ENCODE assay signal across 9 cellular contexts in the genomic region with DNA sequence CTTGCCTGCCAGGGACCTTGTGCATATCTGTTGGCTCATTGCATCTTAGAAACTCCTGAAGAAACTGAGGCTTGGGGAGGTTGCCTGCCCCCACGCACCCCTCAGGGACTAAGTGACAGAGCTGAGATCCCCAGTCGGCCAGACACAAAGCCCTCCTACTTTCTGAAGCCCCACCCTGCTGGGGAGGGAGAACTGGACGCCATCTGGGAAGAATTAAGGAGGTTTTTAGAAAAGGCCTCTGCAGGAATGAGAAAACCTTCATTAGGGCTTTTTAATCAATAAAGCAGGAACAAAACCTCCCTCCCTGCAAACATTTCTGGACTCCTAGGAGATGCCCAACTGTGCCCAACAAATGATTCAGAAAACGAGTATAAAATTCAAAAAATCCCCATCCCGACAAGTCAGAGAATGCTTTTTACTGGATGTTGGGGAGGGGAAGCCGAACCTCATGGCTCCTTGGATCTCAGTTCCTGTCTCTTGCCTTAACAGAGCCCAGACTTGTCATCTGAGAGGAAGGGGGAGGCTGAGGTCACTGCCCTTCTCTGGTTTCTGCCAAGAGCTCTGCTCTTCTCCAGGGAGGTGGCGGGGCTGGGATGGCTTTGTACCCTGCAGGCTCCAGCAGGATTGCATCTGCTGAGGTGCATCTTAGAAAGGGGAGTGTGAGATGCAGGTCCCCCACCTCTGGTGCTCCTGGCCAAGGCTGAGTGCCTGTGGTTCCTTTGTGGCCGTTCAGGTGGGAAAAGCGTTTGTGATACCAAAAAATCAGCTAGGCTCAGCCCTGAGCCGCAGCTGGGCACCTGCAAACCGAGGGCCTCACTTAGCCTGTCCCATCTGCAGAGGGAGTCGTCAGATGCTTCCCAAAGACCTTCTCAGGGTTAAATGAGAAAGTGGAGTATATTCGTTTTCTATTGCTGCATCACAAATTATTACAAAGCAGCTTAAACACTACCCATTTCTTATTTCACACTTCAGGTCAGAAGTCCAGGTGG.
A peak's percentile ranks its signal among the peaks of the same experiment; 100 is the strongest.
DNase-seq lines count a peak whose midpoint lies in the region; ATAC-seq and TF ChIP-seq lines count a peak whose summit lies in the region.
"Had no signal": no experiment of that assay in that cellular context is flagged by ENCODE, and none has a peak within 500 bp of the region (broad histone marks: within the 10 kb centered on the region; RNA-seq: fewer than 3 reads in every experiment).

No MANE protein-coding gene starts in this region.

- DNase-seq in AG20443 (ENCODE audit: low spot score) (peak; percentile 63), Panc1 (ENCODE audit: low read depth, low spot score) (no peak), fibroblast of peridontal ligament (ENCODE audit: extremely low read depth) (peak; percentile 78)
- DNase-seq in activated naive CD4-positive, alpha-beta T cell treated with anti-CD3 and anti-CD28 coated beads for 36 hours = no peak
- no peak for DNase-seq in naive thymus-derived CD4-positive, alpha-beta T cell

- no peak overlapping the region for H3K4me3 Mint-ChIP-seq in activated naive CD4-positive, alpha-beta T cell treated with anti-CD3 and anti-CD28 coated beads for 36 hours
- H3K4me3 Mint-ChIP-seq in naive thymus-derived CD4-positive, alpha-beta T cell = peak overlapping the region in 1 of 10 donors; percentile 12
- H3K4me3 Mint-ChIP-seq: central memory CD8-positive, alpha-beta T cell had no signal

- H3K27ac Mint-ChIP-seq in activated naive CD4-positive, alpha-beta T cell treated with anti-CD3 and anti-CD28 coated beads for 36 hours = no peak overlapping the region
- peak overlapping the region in 3 of 9 donors; percentile 8 to 41 (median 34) for H3K27ac Mint-ChIP-seq in naive thymus-derived CD4-positive, alpha-beta T cell

- H3K4me3 ChIP-seq in Panc1 (ENCODE audit: low read depth in 2 of 2, low read length in 2 of 2) (no peak overlapping the region), neuron (ENCODE audit: low read length) (no peak overlapping the region)
- no peak overlapping the region for H3K4me3 ChIP-seq in naive thymus-derived CD4-positive, alpha-beta T cell (ENCODE audit: low read length)

- ATAC-seq in Panc1 = no peak
- no peak for ATAC-seq in GM21528 (IDR thresholded peaks at IDR 0.05; ENCODE audit: low FRiP score, unreplicated experiment)
- no peak for ATAC-seq in GM18517 (IDR thresholded peaks at IDR 0.05; ENCODE audit: unreplicated experiment)
- no peak for ATAC-seq in naive thymus-derived CD4-positive, alpha-beta T cell

- CTCF ChIA-PET in Panc1 (lab: Charles Lee) = no interaction called here
- CTCF ChIA-PET in activated naive CD4-positive, alpha-beta T cell treated with anti-CD3 and anti-CD28 coated beads for 36 hours (lab: Charles Lee) = no interaction called here
- CTCF ChIA-PET in naive thymus-derived CD4-positive, alpha-beta T cell (lab: Charles Lee) = no interaction called here

- POLR2A ChIA-PET in Panc1 (lab: Charles Lee) = no interaction called here
- POLR2A ChIA-PET in naive thymus-derived CD4-positive, alpha-beta T cell (lab: Charles Lee) = interaction anchor here (0.9 kb wide), 1 partner anchor 50 kb away, joined by 3 read pairs; no protein-coding TSS in a partner anchor

- H3K36me3 ChIP-seq in Panc1 (ENCODE audit: control insufficient read depth, insufficient read depth, low read length) (no peaks in the 10 kb centered on the region), neuron (ENCODE audit: insufficient read depth, low read length) (no peaks in the 10 kb centered on the region)
- no peaks in the 10 kb centered on the region for H3K36me3 ChIP-seq in naive thymus-derived CD4-positive, alpha-beta T cell (ENCODE audit: control insufficient read depth in 2 of 3, insufficient read depth in 3 of 3, low read length in 3 of 3)

- H3K27me3 ChIP-seq in Panc1 (ENCODE audit: control insufficient read depth, insufficient read depth, low read length) (no peaks in the 10 kb centered on the region), neuron (ENCODE audit: insufficient read depth, low read length) (no peaks in the 10 kb centered on the region)
- no peaks in the 10 kb centered on the region for H3K27me3 ChIP-seq in naive thymus-derived CD4-positive, alpha-beta T cell (ENCODE audit: control insufficient read depth in 2 of 2, insufficient read depth in 2 of 2, low read length in 2 of 2)

- H3K27me3 Mint-ChIP-seq in activated naive CD4-positive, alpha-beta T cell treated with anti-CD3 and anti-CD28 coated beads for 36 hours (ENCODE audit: low read depth) = no peaks in the 10 kb centered on the region
- peaks cover 0 to 1% (median 0%) of the 10 kb centered on the region in 5 donors for H3K27me3 Mint-ChIP-seq in naive thymus-derived CD4-positive, alpha-beta T cell
- H3K27me3 Mint-ChIP-seq: central memory CD8-positive, alpha-beta T cell had no signal

- H3K27ac ChIP-seq in Panc1 (ENCODE audit: low read length) = 0 out of 2 replicates have a peak overlapping the region, but pooled peaks have one; percentile 24
- no peak overlapping the region for H3K27ac ChIP-seq in naive thymus-derived CD4-positive, alpha-beta T cell (ENCODE audit: low read depth, low read length)

- no peaks in the 10 kb centered on the region for H3K36me3 Mint-ChIP-seq in activated naive CD4-positive, alpha-beta T cell treated with anti-CD3 and anti-CD28 coated beads for 36 hours (ENCODE audit: low read depth)
- H3K36me3 Mint-ChIP-seq in naive thymus-derived CD4-positive, alpha-beta T cell = peaks cover 0 to 3% (median 0%) of the 10 kb centered on the region in 5 donors

- no peak for TF ChIP-seq CTCF in Panc1 (IDR thresholded peaks at IDR 0.05)

- in situ Hi-C loops in Panc1 (cut with HindIII; ENCODE audit: low pct_unique_long_range_greater_than_20kb, low sequenced_read_pairs) = no loop called here

- H3K4me1 Mint-ChIP-seq in activated naive CD4-positive, alpha-beta T cell treated with anti-CD3 and anti-CD28 coated beads for 36 hours (ENCODE audit: low read depth) = peaks cover 17% of the 10 kb centered on the region
- H3K4me1 Mint-ChIP-seq in naive thymus-derived CD4-positive, alpha-beta T cell = peaks cover 9 to 38% (median 36%) of the 10 kb centered on the region in 7 donors

- H3K4me1 ChIP-seq in Panc1 (ENCODE audit: control insufficient read depth, insufficient read depth, low read length) (peaks cover 42% of the 10 kb centered on the region), neuron (ENCODE audit: insufficient read depth, low read length) (peaks cover 31% of the 10 kb centered on the region)
- H3K4me1 ChIP-seq in naive thymus-derived CD4-positive, alpha-beta T cell (ENCODE audit: control insufficient read depth in 2 of 2, insufficient read depth in 2 of 2, low read length in 2 of 2) = no peaks in the 10 kb centered on the region

- H3K9me3 Mint-ChIP-seq in activated naive CD4-positive, alpha-beta T cell treated with anti-CD3 and anti-CD28 coated beads for 36 hours = no peaks in the 10 kb centered on the region
- H3K9me3 Mint-ChIP-seq in naive thymus-derived CD4-positive, alpha-beta T cell = no peaks in the 10 kb centered on the region
- H3K9me3 Mint-ChIP-seq: central memory CD8-positive, alpha-beta T cell had no signal

- intact Hi-C loops in Panc1 (cut with micrococcal nuclease; ENCODE audit: unreplicated experiment) = no loop called here
- intact Hi-C loops in activated naive CD4-positive, alpha-beta T cell treated with anti-CD3 and anti-CD28 coated beads for 36 hours (cut with micrococcal nuclease) = no loop called here
- intact Hi-C loops in naive thymus-derived CD4-positive, alpha-beta T cell (cut with micrococcal nuclease) = no loop called here

- no peaks in the 10 kb centered on the region for H3K9me3 ChIP-seq in Panc1 (ENCODE audit: control insufficient read depth, insufficient read depth, low read depth, low read length)
- H3K9me3 ChIP-seq in neuron (ENCODE audit: low read length) = no peaks in the 10 kb centered on the region
- no peaks in the 10 kb centered on the region for H3K9me3 ChIP-seq in naive thymus-derived CD4-positive, alpha-beta T cell (ENCODE audit: control insufficient read depth in 2 of 3, low read length in 3 of 3)

- H2AFZ ChIP-seq in neuron (ENCODE audit: low read depth, low read length) = peak overlapping the region; percentile 57

- BruUV-seq in Panc1 (replicated peaks; lab: Mats Ljungman, UMichigan) = no TSS peak

Comparison
In these comparisons a context has a peak if more than half of its experiments do, and no peak if none do; other contexts are left out.
1. DNase-seq: peak in AG20443 (single experiment) and fibroblast of peridontal ligament (single experiment); none in Panc1 (single experiment), activated naive CD4-positive, alpha-beta T cell treated with anti-CD3 and anti-CD28 coated beads for 36 hours (single experiment) and naive thymus-derived CD4-positive, alpha-beta T cell (0 of 9).